Comparison of ENCODE assay signal across 8 cellular contexts in genomic region chr3:187740446-187741399, GRCh38. TPM values are rescaled to one million over a fixed set of nuclear protein-coding genes. Genes with fewer than 3 reads are reported as not detected.
DNase-seq lines count a peak whose midpoint lies in the region; ATAC-seq and TF ChIP-seq lines count a peak whose summit lies in the region.

No MANE protein-coding gene starts in this region.

- no peaks in the 10 kb centered on the region for H3K9me3 ChIP-seq in body of pancreas

- H3K27me3 ChIP-seq in body of pancreas: no peaks in the 10 kb centered on the region

- TF ChIP-seq CTCF in LNCaP clone FGC (IDR thresholded peaks at IDR 0.05; ENCODE audit: control insufficient read depth, extremely low read depth, insufficient read depth) (peak; percentile 84), body of pancreas (IDR thresholded peaks at IDR 0.05) (peak; percentile 84 to 93 (median 91))

- WGBS in body of pancreas, 2 donors: 3 to 5% methylated on average over 28 to 38 of the region's 38 CpGs

- H3K27ac ChIP-seq in body of pancreas: peak overlapping the region; percentile 89 to 99 (median 99)

- DNase-seq in DMS79 (lab: John Stamatoyannopoulos, UW): peak; percentile 56
- DNase-seq in LNCaP clone FGC (ENCODE audit: low read depth): peak; percentile 58
- peak; percentile 63 for DNase-seq in T-helper 9 cell
- DNase-seq in body of pancreas: peak; percentile 60 to 72 (median 66)
- DNase-seq in retina: peak; percentile 93

- intact Hi-C loops in body of pancreas (cut with DNase I): no loop called here

- ATAC-seq in body of pancreas: no peak
- ATAC-seq in GM18870 (IDR thresholded peaks at IDR 0.05; ENCODE audit: unreplicated experiment): no peak
- no peak for ATAC-seq in GM21423 (IDR thresholded peaks at IDR 0.05; ENCODE audit: unreplicated experiment)

- peak in 2 of 3 donors; percentile 3 to 14 for TF ChIP-seq POLR2A in body of pancreas (IDR thresholded peaks at IDR 0.05)

- peaks cover 45% of the 10 kb centered on the region for H3K4me1 ChIP-seq in body of pancreas

- H3K4me3 ChIP-seq in LNCaP clone FGC (ENCODE audit: low read depth, low read length): peak overlapping the region; percentile 89
- peak overlapping the region; percentile 33 for H3K4me3 ChIP-seq in body of pancreas
- peak overlapping the region; percentile 56 for H3K4me3 ChIP-seq in iPS-11a (ENCODE audit: low read depth, low read length)

- H3K36me3 ChIP-seq in body of pancreas (replicated peaks in 1 of 2; ENCODE audit: insufficient read depth in 1 of 2, low read depth in 2 of 2): no peaks in the 10 kb centered on the region

RNA-seq across cellular contexts. Expression of gene BCL6, which starts 4.5 kb away (rescaled TPM):
- total RNA-seq in body of pancreas: 10 to 100 TPM; 45.7 to 53.4 TPM

RNA-seq across cellular contexts. Expression of gene RTP2, which starts 38.4 kb away (rescaled TPM):
- total RNA-seq in body of pancreas: not detected

Comparison
In these comparisons a context has a peak if more than half of its experiments do, and no peak if none do; other contexts are left out.
1. H3K4me3 ChIP-seq: peak in every context shown above with its lines; median percentile 89 in LNCaP clone FGC; 56 in iPS-11a; 33 in body of pancreas.